In genomic region chr12:116287850-116288301, GRCh38 we compare ENCODE assay signal across 1 cellular context.
A peak's percentile ranks its signal among the peaks of the same experiment; 100 is the strongest.
TF ChIP-seq lines count a peak whose summit lies in the region.

No MANE protein-coding gene starts in this region.

TF ChIP-seq in HepG2, 621 proteins besides CTCF, POLR2A, EP300 and RAD21:
- TF ChIP-seq ZNF629 (CRISPR knock-in tag; conservative IDR thresholded peaks at IDR 0.05) (peak; percentile 77), GFI1 (CRISPR knock-in tag; IDR thresholded peaks at IDR 0.05; ENCODE audit: borderline replicate concordance) (peak; percentile 33; the same call in 1 of the 2 replicates), ZMYM3 (CRISPR knock-in tag; IDR thresholded peaks at IDR 0.05) (peak; percentile 34; the same call in 1 of the 2 replicates), ZNF652 (CRISPR knock-in tag; IDR thresholded peaks at IDR 0.05; ENCODE audit: borderline replicate concordance, low read depth) (no peak), ETV5 (CRISPR knock-in tag; IDR thresholded peaks at IDR 0.05; ENCODE audit: borderline replicate concordance) (no peak)
